Comparison of ENCODE assay signal across 9 cellular contexts in genomic region chr13:77326905-77327604, GRCh38.
A peak's percentile ranks its signal among the peaks of the same experiment; 100 is the strongest.
DNase-seq lines count a peak whose midpoint lies in the region; ATAC-seq, FAIRE-seq and TF ChIP-seq lines count a peak whose summit lies in the region.
"Had no signal": no experiment of that assay in that cellular context is flagged by ENCODE, and none has a peak within 500 bp of the region (broad histone marks: within the 10 kb centered on the region; RNA-seq: fewer than 3 reads in every experiment).

A gene with protein sequence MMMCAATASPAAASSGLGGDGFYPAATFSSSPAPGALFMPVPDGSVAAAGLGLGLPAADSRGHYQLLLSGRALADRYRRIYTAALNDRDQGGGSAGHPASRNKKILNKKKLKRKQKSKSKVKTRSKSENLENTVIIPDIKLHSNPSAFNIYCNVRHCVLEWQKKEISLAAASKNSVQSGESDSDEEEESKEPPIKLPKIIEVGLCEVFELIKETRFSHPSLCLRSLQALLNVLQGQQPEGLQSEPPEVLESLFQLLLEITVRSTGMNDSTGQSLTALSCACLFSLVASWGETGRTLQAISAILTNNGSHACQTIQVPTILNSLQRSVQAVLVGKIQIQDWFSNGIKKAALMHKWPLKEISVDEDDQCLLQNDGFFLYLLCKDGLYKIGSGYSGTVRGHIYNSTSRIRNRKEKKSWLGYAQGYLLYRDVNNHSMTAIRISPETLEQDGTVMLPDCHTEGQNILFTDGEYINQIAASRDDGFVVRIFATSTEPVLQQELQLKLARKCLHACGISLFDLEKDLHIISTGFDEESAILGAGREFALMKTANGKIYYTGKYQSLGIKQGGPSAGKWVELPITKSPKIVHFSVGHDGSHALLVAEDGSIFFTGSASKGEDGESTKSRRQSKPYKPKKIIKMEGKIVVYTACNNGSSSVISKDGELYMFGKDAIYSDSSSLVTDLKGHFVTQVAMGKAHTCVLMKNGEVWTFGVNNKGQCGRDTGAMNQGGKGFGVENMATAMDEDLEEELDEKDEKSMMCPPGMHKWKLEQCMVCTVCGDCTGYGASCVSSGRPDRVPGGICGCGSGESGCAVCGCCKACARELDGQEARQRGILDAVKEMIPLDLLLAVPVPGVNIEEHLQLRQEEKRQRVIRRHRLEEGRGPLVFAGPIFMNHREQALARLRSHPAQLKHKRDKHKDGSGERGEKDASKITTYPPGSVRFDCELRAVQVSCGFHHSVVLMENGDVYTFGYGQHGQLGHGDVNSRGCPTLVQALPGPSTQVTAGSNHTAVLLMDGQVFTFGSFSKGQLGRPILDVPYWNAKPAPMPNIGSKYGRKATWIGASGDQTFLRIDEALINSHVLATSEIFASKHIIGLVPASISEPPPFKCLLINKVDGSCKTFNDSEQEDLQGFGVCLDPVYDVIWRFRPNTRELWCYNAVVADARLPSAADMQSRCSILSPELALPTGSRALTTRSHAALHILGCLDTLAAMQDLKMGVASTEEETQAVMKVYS (N-terminal part only) (minus strand): TSS chr13:77327094. CDS start chr13:77326775, 319 bp downstream.

- ATAC-seq in GM19035 (IDR thresholded peaks at IDR 0.05; ENCODE audit: unreplicated experiment) (peak; percentile 50), HG03354 (IDR thresholded peaks at IDR 0.05; ENCODE audit: poor library complexity, severe bottlenecking, unreplicated experiment) (peak; percentile 60)
- ATAC-seq in activated CD4-positive, CD25-positive, alpha-beta regulatory T cell treated with anti-CD3 and anti-CD28 coated beads, Interleukin-2, amount 50 U/mL, for 24 hours, result peak; percentile 63 to 66

- TF ChIP-seq CTCF in AG09309 (IDR thresholded peaks at IDR 0.05; ENCODE audit: control insufficient read depth, insufficient read depth, low read depth, low read length, missing control alignments), result no peak

- peak; percentile 92 for DNase-seq in AG09309 (ENCODE audit: low read depth)
- DNase-seq in NCI-H446 treated with DMSO at 0.1 percent for 48 hours (lab: John Stamatoyannopoulos, UW), result peak; percentile 66
- DNase-seq in cerebellar cortex (ENCODE audit: low spot score), result peak; percentile 98
- DNase-seq in stimulated activated CD4-positive, alpha-beta T cell treated with anti-CD3 and anti-CD28 coated beads, Interleukin-12 subunit alpha, Interleukin-12 subunit beta, amount 100 ng/mL, for 48 hours (ENCODE audit: low read depth in 2 of 3, low spot score in 1 of 3), result peak; percentile 95 to 99 (median 96)

- H3K4me3 ChIP-seq in AG09309 (ENCODE audit: control insufficient read depth, low read depth, low read length), result peak within 1 kb of the TSS; percentile 69

- peak; percentile 62 for FAIRE-seq in islet of Langerhans (lab: Jason Lieb, UNC)
- FAIRE-seq: colon had no signal

Comparison
In these comparisons a context has a peak if more than half of its experiments do, and no peak if none do; other contexts are left out.
1. Peak in every context shown above with its lines: DNase-seq, ATAC-seq and H3K4me3 ChIP-seq.